8 cellular contexts compared by ENCODE assay signal in the genomic region with DNA sequence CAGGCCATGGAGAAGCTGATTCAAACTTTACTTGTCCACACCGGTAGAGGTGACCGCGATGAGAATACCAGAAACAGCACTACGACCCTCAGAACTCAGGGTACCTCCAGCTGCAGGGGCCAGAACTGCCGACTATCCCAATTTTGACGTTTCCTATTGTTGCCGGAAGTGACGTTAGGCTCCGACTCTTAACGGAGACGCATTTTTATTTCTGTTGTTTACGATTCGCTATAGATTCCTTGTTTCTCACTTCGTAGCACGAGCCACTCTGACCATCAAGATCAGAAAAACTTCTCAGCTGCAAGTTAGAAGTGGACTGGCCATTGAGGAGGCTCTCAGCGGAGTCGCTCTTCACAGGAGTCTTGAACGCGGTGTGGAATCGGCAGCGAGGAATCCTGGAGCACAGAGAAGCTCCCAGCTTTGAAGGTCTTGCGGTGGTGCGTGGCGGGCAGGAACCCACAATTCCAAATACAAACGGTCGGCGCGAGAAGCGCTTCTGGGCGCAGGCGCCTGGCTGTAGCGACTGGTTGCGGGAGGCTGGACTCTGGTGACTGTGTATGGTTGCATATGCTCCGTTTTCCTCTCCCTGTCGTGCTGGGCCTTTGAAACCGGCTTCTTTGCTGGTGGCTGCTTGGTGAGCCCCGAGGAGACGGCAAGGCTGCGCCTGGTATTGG. TPM values are rescaled to one million over a fixed set of nuclear protein-coding genes. Genes with fewer than 3 reads are reported as not detected.
DNase-seq lines count a peak whose midpoint lies in the region; ATAC-seq, FAIRE-seq and TF ChIP-seq lines count a peak whose summit lies in the region.

TSS of gene CEP44 (plus strand) at position 405 of the 674 bp plus-strand sequence. CDS start 15,211 bp downstream, outside the sequence.
A gene with protein sequence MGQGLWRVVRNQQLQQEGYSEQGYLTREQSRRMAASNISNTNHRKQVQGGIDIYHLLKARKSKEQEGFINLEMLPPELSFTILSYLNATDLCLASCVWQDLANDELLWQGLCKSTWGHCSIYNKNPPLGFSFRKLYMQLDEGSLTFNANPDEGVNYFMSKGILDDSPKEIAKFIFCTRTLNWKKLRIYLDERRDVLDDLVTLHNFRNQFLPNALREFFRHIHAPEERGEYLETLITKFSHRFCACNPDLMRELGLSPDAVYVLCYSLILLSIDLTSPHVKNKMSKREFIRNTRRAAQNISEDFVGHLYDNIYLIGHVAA (minus strand): TSS at position 161 of the 674 bp plus-strand sequence. CDS start 20,575 bp downstream, outside the sequence.

- DNase-seq in A549 (ENCODE audit: low read depth in 1 of 2, low spot score in 1 of 2) = peak; percentile 41 to 74
- DNase-seq in NCI-H2171 treated with DMSO at 0.1 percent for 48 hours (lab: John Stamatoyannopoulos, UW) = peak; percentile 71
- DNase-seq in WTC11 (ENCODE audit: low spot score) = peak; percentile 64
- DNase-seq in bronchial epithelial cell (ENCODE audit: low read depth) = peak; percentile 72
- peak; percentile 73 for DNase-seq in iris pigment epithelial cell (ENCODE audit: low read depth)
- peak; percentile 91 for DNase-seq in spleen

- peak within 1 kb of the TSS; percentile 93 for H3K4me2 ChIP-seq in A549

- H3K4me3 ChIP-seq in A549 (peak within 1 kb of the TSS; percentile 71), bronchial epithelial cell (ENCODE audit: low read depth, low read length) (peak within 1 kb of the TSS; percentile 77), spleen (peak within 1 kb of the TSS; percentile 63 to 90 (median 74))

- POLR2A ChIA-PET in A549 (lab: Yijun Ruan, JAX) = interaction anchor here (1.3 kb wide), 1 partner anchor 949 kb away, joined by 3 read pairs; the partner anchor contains the start of gene HMGB2
- POLR2A ChIA-PET in WTC11 (lab: Charles Lee) = interaction anchor here (0.8 to 1.0 kb wide), 2 partner anchors 28 to 32 kb away, joined by 3 to 9 read pairs; no protein-coding TSS in a partner anchor

- no peak for TF ChIP-seq RAD21 in A549 (conservative IDR thresholded peaks at IDR 0.05 in 1 of 2, IDR thresholded peaks at IDR 0.05 in 1 of 2)

- intact Hi-C loops in spleen (cut with DNase I; ENCODE audit: low total_unique reads) = no loop called here

- peaks cover 15% of the 10 kb centered on the region for H3K4me1 Mint-ChIP-seq in WTC11

- H3K4me1 ChIP-seq in A549 (peaks cover 14% of the 10 kb centered on the region; the same call in 1 of the 3 replicates), spleen (peaks cover 20 to 79% (median 56%) of the 10 kb centered on the region in 6 donors)

- FAIRE-seq in A549 (lab: Jason Lieb, UNC) (no peak), bronchial epithelial cell (lab: Jason Lieb, UNC) (no peak)

- no peak for TF ChIP-seq POLR2A in A549 (IDR thresholded peaks at IDR 0.05; ENCODE audit: low read length)
- TF ChIP-seq POLR2A in spleen (IDR thresholded peaks at IDR 0.05) = no peak

- peak; percentile 86 to 89 for ATAC-seq in A549
- peak; percentile 31 for ATAC-seq in GM18520 (IDR thresholded peaks at IDR 0.05; ENCODE audit: unreplicated experiment)
- peak; percentile 58 for ATAC-seq in HG03066 (IDR thresholded peaks at IDR 0.05; ENCODE audit: low read depth, unreplicated experiment)
- ATAC-seq in WTC11 = peak; percentile 75

- H3K27me3 ChIP-seq in bronchial epithelial cell (ENCODE audit: control insufficient read depth, insufficient read depth, low read length) (no peaks in the 10 kb centered on the region), spleen (replicated peaks in 1 of 7) (no peaks in the 10 kb centered on the region)

- H3K36me3 Mint-ChIP-seq in WTC11 = no peaks in the 10 kb centered on the region

- peak within 1 kb of the TSS; percentile 100 for H3K27ac Mint-ChIP-seq in WTC11

- 1% methylated on average over 21 of the region's 39 CpGs for WGBS in A549 (ENCODE audit: missing lambda C conversion rate)
- WGBS in spleen, 5 donors = 0 to 1% (median 0%) methylated on average over 39 of the region's 39 CpGs

- H3K9me3 Mint-ChIP-seq in WTC11 = no peaks in the 10 kb centered on the region

- peak within 1 kb of the TSS; percentile 98 for H3K4me3 Mint-ChIP-seq in WTC11

- H3K9me3 ChIP-seq in A549 (no peaks in the 10 kb centered on the region), spleen (peaks cover 0 to 8% (median 5%) of the 10 kb centered on the region in 8 donors)

- CTCF ChIA-PET in A549 (lab: Yijun Ruan, JAX) = interaction anchor here (0.8 to 1.2 kb wide), 2 partner anchors 20 to 27 kb away, joined by 3 read pairs; no protein-coding TSS in a partner anchor
- CTCF ChIA-PET in WTC11 (lab: Charles Lee) = no interaction called here

- H3K36me3 ChIP-seq in bronchial epithelial cell (ENCODE audit: control insufficient read depth, insufficient read depth, low read length) = peaks cover 2% of the 10 kb centered on the region
- H3K36me3 ChIP-seq in spleen = no peaks in the 10 kb centered on the region

- TF ChIP-seq EP300 in A549 (IDR thresholded peaks at IDR 0.05) = no peak

- H3K27ac ChIP-seq in A549 (peak within 1 kb of the TSS; percentile 96 to 98), spleen (peak within 1 kb of the TSS; percentile 93 to 99 (median 97))

- no peak for TF ChIP-seq CTCF in A549 (IDR thresholded peaks at IDR 0.05)
- TF ChIP-seq CTCF in WTC11 (IDR thresholded peaks at IDR 0.05) = no peak
- TF ChIP-seq CTCF in bronchial epithelial cell (IDR thresholded peaks at IDR 0.05; ENCODE audit: insufficient read depth, low read length, severe bottlenecking) = no peak
- TF ChIP-seq CTCF in spleen (IDR thresholded peaks at IDR 0.05 in 8 of 11, conservative IDR thresholded peaks at IDR 0.05 in 3 of 11) = peak in 2 of 11 experiments; percentile 18 to 23

- no peaks in the 10 kb centered on the region for H3K27me3 Mint-ChIP-seq in WTC11 (ENCODE audit: low read depth)

TF ChIP-seq in A549, 52 proteins besides CTCF, POLR2A, EP300 and RAD21 (continues in another document):
- TF ChIP-seq CEBPB (IDR thresholded peaks at IDR 0.05) = no peak
- peak; percentile 49 to 65; a peak in 3 of 5 replicates for TF ChIP-seq JUN (IDR thresholded peaks at IDR 0.05)
- TF ChIP-seq E2F6 (IDR thresholded peaks at IDR 0.05; ENCODE audit: borderline replicate concordance, low read depth) = no peak
- no peak for TF ChIP-seq HEYL (CRISPR knock-in tag; IDR thresholded peaks at IDR 0.05)
- peak; percentile 28 for TF ChIP-seq MAFK (IDR thresholded peaks at IDR 0.05; ENCODE audit: partially characterized antibody)
- no peak for TF ChIP-seq TFCP2L1 (CRISPR knock-in tag; IDR thresholded peaks at IDR 0.05)
- peak; percentile 47; the same call in 1 of the 2 replicates for TF ChIP-seq KDM5A (IDR thresholded peaks at IDR 0.05)

TF ChIP-seq in WTC11, 78 proteins besides CTCF, POLR2A, EP300 and RAD21 (continues in another document):
- TF ChIP-seq AFF4 (CRISPR knock-in tag; IDR thresholded peaks at IDR 0.05; ENCODE audit: borderline replicate concordance) = no peak

RNA-seq across cellular contexts. Expression of gene CEP44, which starts in this region (rescaled TPM):
- polyA plus RNA-seq in A549 (2011; rRNA removed) (12.0 and 14.1 TPM in 2 replicates), A549 (2017; fragmentation: RNase III; extraction: RNeasy Plus Mini Kit Qiagen cat#74134 plus additional on column Dnase treatment) (5.6 to 8.0 TPM (median 6.4 TPM) in 3 replicates), spleen (1 to 10 TPM; 5.6 to 8.1 (median 6.3) TPM)
- polyA plus RNA-seq in A549 (2012; cell fraction: cytosol; rRNA removed) = 1.9 and 2.1 TPM in 2 replicates
- 1.4 and 3.1 TPM in 2 replicates for polyA plus RNA-seq in A549 (2012; cell fraction: nucleus; rRNA removed)
- polyA minus RNA-seq in A549 (2011; rRNA and poly(A)+ RNA removed) = 8.9 and 9.5 TPM in 2 replicates
- total RNA-seq in WTC11 (2021) (17.9 to 21.6 TPM (median 19.8 TPM) in 3 replicates), bronchial epithelial cell (16.8 and 18.3 TPM in 2 replicates), spleen (10 to 100 TPM; 15.2 to 27.7 (median 19.7) TPM)

RNA-seq across cellular contexts. Expression of the second gene that starts in this region (rescaled TPM):
- 19.5 and 21.0 TPM in 2 replicates for polyA plus RNA-seq in A549 (2011; rRNA removed)
- polyA plus RNA-seq in A549 (2012; cell fraction: cytosol; rRNA removed) = 5.2 and 5.7 TPM in 2 replicates
- polyA plus RNA-seq in A549 (2012; cell fraction: nucleus; rRNA removed) = 2.6 and 3.4 TPM in 2 replicates
- polyA plus RNA-seq in A549 (2017; fragmentation: RNase III; extraction: RNeasy Plus Mini Kit Qiagen cat#74134 plus additional on column Dnase treatment) = 7.6 to 10.3 TPM (median 8.1 TPM) in 3 replicates
- polyA minus RNA-seq in A549 (2011; rRNA and poly(A)+ RNA removed) = 10.8 and 11.4 TPM in 2 replicates
- total RNA-seq in WTC11 (2021) = 7.5 to 10.5 TPM (median 9.0 TPM) in 3 replicates
- total RNA-seq in bronchial epithelial cell = 31.9 and 32.1 TPM in 2 replicates
- total RNA-seq in spleen = 10 to 100 TPM; 23.2 to 38.4 (median 30.0) TPM
- polyA plus RNA-seq in spleen = 10 to 100 TPM in 2 of 3 donors, 1 to 10 TPM in 1; 9.7 to 15.1 (median 14.8) TPM

Comparison
In these comparisons a context has a peak if more than half of its experiments do, and no peak if none do; other contexts are left out.
1. Peak in every context shown above with its lines: DNase-seq, ATAC-seq, H3K4me3 ChIP-seq and H3K27ac ChIP-seq.
2. ATAC-seq: peak in every context shown above with its lines; median percentile 88 in A549; 75 in WTC11; 58 in HG03066; 31 in GM18520.